9 cellular contexts compared by ENCODE assay signal in genomic region chr6:166949533-166950442, GRCh38.
A peak's percentile ranks its signal among the peaks of the same experiment; 100 is the strongest.
DNase-seq lines count a peak whose midpoint lies in the region; ATAC-seq and FAIRE-seq lines count a peak whose summit lies in the region.
"Had no signal": no experiment of that assay in that cellular context is flagged by ENCODE, and none has a peak within 500 bp of the region (broad histone marks: within the 10 kb centered on the region; RNA-seq: fewer than 3 reads in every experiment).

No MANE protein-coding gene starts in this region.

- H3K27ac Mint-ChIP-seq in central memory CD8-positive, alpha-beta T cell (ENCODE audit: low read depth), result peak overlapping the region; percentile 97

- peak; percentile 0 for ATAC-seq in HG03175 (IDR thresholded peaks at IDR 0.05; ENCODE audit: unreplicated experiment)
- ATAC-seq in central memory CD8-positive, alpha-beta T cell (replicated peaks; ENCODE audit: extremely low read depth, poor library complexity, severe bottlenecking), result no peak

- no peak overlapping the region for H3K27ac ChIP-seq in rectal smooth muscle tissue (ENCODE audit: low read depth, low read length)
- H3K27ac ChIP-seq: brain microvascular endothelial cell had no signal

- FAIRE-seq in GM19239 (lab: Jason Lieb, UNC), result peak; percentile 73

- peaks cover 11% of the 10 kb centered on the region for H3K36me3 ChIP-seq in rectal smooth muscle tissue (ENCODE audit: control insufficient read depth, insufficient read depth, low read length)

- H3K36me3 Mint-ChIP-seq in central memory CD8-positive, alpha-beta T cell (ENCODE audit: insufficient read depth), result peaks cover 31% of the 10 kb centered on the region

- peak; percentile 46 for DNase-seq in GM19239 (ENCODE audit: insufficient read length, low spot score)
- no peak for DNase-seq in central memory CD8-positive, alpha-beta T cell (ENCODE audit: low spot score in 2 of 2)
- no peak for DNase-seq in middle frontal gyrus (ENCODE audit: extremely low spot score, low spot score)
- DNase-seq in DMS153 treated with DMSO at 0.1 percent for 48 hours (lab: John Stamatoyannopoulos, UW; ENCODE audit: unreplicated experiment), result no peak
- DNase-seq in DMS53 (lab: John Stamatoyannopoulos, UW), result no peak
- no peak for DNase-seq in SHP77 (lab: John Stamatoyannopoulos, UW)
- DNase-seq: brain microvascular endothelial cell had no signal

- H3K4me3 ChIP-seq in rectal smooth muscle tissue (ENCODE audit: low read length), result peak overlapping the region; percentile 8

- H3K27me3 Mint-ChIP-seq in central memory CD8-positive, alpha-beta T cell, result no peaks in the 10 kb centered on the region

- H3K9ac ChIP-seq in rectal smooth muscle tissue (ENCODE audit: low read length), result no peak overlapping the region

- peaks cover 37% of the 10 kb centered on the region for H3K4me1 Mint-ChIP-seq in central memory CD8-positive, alpha-beta T cell

- H3K4me1 ChIP-seq in rectal smooth muscle tissue (ENCODE audit: control insufficient read depth, insufficient read depth, low read length), result no peaks in the 10 kb centered on the region

- H3K4me3 Mint-ChIP-seq in central memory CD8-positive, alpha-beta T cell, result peak overlapping the region; percentile 79

- H3K9me3 Mint-ChIP-seq in central memory CD8-positive, alpha-beta T cell, result no peaks in the 10 kb centered on the region

- H3K27me3 ChIP-seq in rectal smooth muscle tissue (ENCODE audit: control insufficient read depth, insufficient read depth, low read length), result no peaks in the 10 kb centered on the region
- H3K27me3 ChIP-seq: brain microvascular endothelial cell had no signal
